Comparison of ENCODE assay signal across 24 cellular contexts in the genomic region with DNA sequence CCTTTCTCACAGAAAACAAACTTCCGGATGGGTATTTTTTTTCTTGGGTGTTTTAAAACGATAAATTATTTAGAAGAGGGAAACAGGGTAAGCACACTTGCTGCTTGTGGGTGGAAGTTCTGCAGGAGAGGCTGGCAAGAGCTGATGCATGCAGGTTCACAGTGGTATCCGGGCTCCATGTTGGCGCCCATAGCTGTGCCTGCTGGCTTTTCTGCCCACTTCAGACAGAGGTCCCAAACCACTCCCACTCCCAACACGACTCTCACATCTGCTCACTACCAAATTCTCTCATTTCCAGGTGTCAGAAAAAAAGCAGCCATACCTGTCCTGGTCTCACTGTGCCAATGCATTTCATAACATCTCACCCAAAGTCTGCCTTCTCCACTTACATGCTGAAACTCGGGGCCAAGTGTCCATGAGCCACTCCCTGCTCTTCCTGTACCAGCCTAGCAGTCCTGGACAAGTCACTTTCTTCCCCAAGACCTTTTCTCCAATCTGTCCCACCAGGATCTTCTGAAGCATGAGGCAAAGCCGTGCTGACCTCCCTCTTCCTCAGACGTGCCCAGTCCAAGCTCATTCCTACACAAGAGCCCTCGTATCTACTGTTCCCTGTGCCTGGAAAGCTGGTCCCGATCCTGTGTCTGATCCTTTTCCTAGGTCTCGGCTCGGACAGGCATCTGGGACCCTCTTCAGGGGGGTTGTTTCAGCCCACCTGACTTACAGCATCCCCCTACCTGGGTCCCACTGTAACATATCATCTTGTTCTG. TPM values are rescaled to one million over a fixed set of nuclear protein-coding genes. Genes with fewer than 3 reads are reported as not detected.
"Had no signal": no experiment of that assay in that cellular context is flagged by ENCODE, and none has a peak within 500 bp of the region (broad histone marks: within the 10 kb centered on the region; RNA-seq: fewer than 3 reads in every experiment).

No MANE protein-coding gene starts in this region.

- H3K27ac ChIP-seq: foreskin keratinocyte, right lobe of liver, thoracic aorta, VCaP had no signal

- H3K4me1 ChIP-seq: foreskin keratinocyte, right lobe of liver had no signal

- DNase-seq: activated CD4-positive, alpha-beta memory T cell treated with anti-CD3 and anti-CD28 coated beads, Interleukin-2, amount 10 ng/mL, durations not matched to agents 7 days and 5 days; activated CD4-positive, alpha-beta T cell treated with anti-CD3 and anti-CD28 coated beads, Interleukin-2, amount 10 ng/mL, durations not matched to agents 24 days and 14 days; activated effector memory CD4-positive, alpha-beta T cell treated with anti-CD3 and anti-CD28 coated beads, Interleukin-2, amount 50 U/mL, for 16 hours; activated naive CD4-positive, alpha-beta T cell treated with anti-CD3 and anti-CD28 coated beads, Interleukin-2, amount 10 ng/mL, durations not matched to agents 7 days and 5 days; activated T-cell treated with anti-CD3 and anti-CD28 coated beads, Interleukin-2, amount 50 U/mL, for 72 hours; aorta; caudate nucleus; effector memory CD4-positive, alpha-beta T cell; foreskin keratinocyte; immature natural killer cell; kidney glomerular epithelial cell; left lung; naive thymus-derived CD8-positive, alpha-beta T cell; right lobe of liver; stimulated activated CD4-positive, alpha-beta T cell treated with anti-CD3 and anti-CD28 coated beads, Interleukin-2, amount 100 ng/mL, for 24 hours; stimulated activated naive B cell treated with anti-CD40 and anti-IgM and Interleukin-4, amounts not matched to agents 10 μg/mL and 1 μg/mL and 100 μg/mL, for 72 hours had no signal

- H3K4me3 ChIP-seq: right lobe of liver, thoracic aorta had no signal

- H3K4me1 Mint-ChIP-seq: brain had no signal

- H3K27me3 ChIP-seq: right lobe of liver had no signal

- H3K4me3 Mint-ChIP-seq: activated CD4-positive, alpha-beta memory T cell treated with anti-CD3 and anti-CD28 coated beads, Interleukin-2, amount 10 ng/mL, durations not matched to agents 7 days and 5 days; activated CD4-positive, alpha-beta T cell treated with anti-CD3 and anti-CD28 coated beads, Interleukin-2, amount 10 ng/mL, durations not matched to agents 24 days and 14 days; activated naive CD4-positive, alpha-beta T cell treated with anti-CD3 and anti-CD28 coated beads, Interleukin-2, amount 10 ng/mL, durations not matched to agents 7 days and 5 days; activated T-cell treated with anti-CD3 and anti-CD28 coated beads, Interleukin-2, amount 50 U/mL, for 72 hours; brain; stimulated activated naive B cell treated with anti-CD40 and anti-IgM and Interleukin-4, amounts not matched to agents 10 μg/mL and 1 μg/mL and 100 μg/mL, for 72 hours; T-helper 1 cell treated with Interleukin-12 subunit alpha and Interleukin-12 subunit beta and Interleukin-4 antibody, amounts not matched to agents 30 μg/mL and 1 μg/mL, for 36 hours; type B pancreatic cell had no signal

- H3K36me3 ChIP-seq: left lung, right lobe of liver, thoracic aorta had no signal

- H3K9me3 ChIP-seq: left lung, right lobe of liver, thoracic aorta had no signal

- ATAC-seq: activated CD4-positive, CD25-positive, alpha-beta regulatory T cell treated with anti-CD3 and anti-CD28 coated beads, Interleukin-2, amount 50 U/mL, for 24 hours; activated T-cell treated with anti-CD3 and anti-CD28 coated beads, Interleukin-2, amount 50 U/mL, for 72 hours; foreskin keratinocyte; left lung; naive thymus-derived CD8-positive, alpha-beta T cell; stimulated activated naive B cell treated with anti-CD40 and anti-IgM and Interleukin-4, amounts not matched to agents 10 μg/mL and 1 μg/mL and 100 μg/mL, for 72 hours had no signal

- H3K27ac Mint-ChIP-seq: activated CD4-positive, alpha-beta memory T cell treated with anti-CD3 and anti-CD28 coated beads, Interleukin-2, amount 10 ng/mL, durations not matched to agents 7 days and 5 days; activated CD4-positive, alpha-beta T cell treated with anti-CD3 and anti-CD28 coated beads, Interleukin-2, amount 10 ng/mL, durations not matched to agents 24 days and 14 days; activated naive CD4-positive, alpha-beta T cell treated with anti-CD3 and anti-CD28 coated beads, Interleukin-2, amount 10 ng/mL, durations not matched to agents 7 days and 5 days; activated T-cell treated with anti-CD3 and anti-CD28 coated beads, Interleukin-2, amount 50 U/mL, for 72 hours; brain; stimulated activated naive B cell treated with anti-CD40 and anti-IgM and Interleukin-4, amounts not matched to agents 10 μg/mL and 1 μg/mL and 100 μg/mL, for 72 hours; T-helper 1 cell treated with Interleukin-12 subunit alpha and Interleukin-12 subunit beta and Interleukin-4 antibody, amounts not matched to agents 30 μg/mL and 1 μg/mL, for 36 hours; type B pancreatic cell had no signal

- H3K9me3 Mint-ChIP-seq: activated CD4-positive, alpha-beta memory T cell treated with anti-CD3 and anti-CD28 coated beads, Interleukin-2, amount 10 ng/mL, durations not matched to agents 7 days and 5 days; activated CD4-positive, alpha-beta T cell treated with anti-CD3 and anti-CD28 coated beads, Interleukin-2, amount 10 ng/mL, durations not matched to agents 24 days and 14 days; activated naive CD4-positive, alpha-beta T cell treated with anti-CD3 and anti-CD28 coated beads, Interleukin-2, amount 10 ng/mL, durations not matched to agents 7 days and 5 days; activated T-cell treated with anti-CD3 and anti-CD28 coated beads, Interleukin-2, amount 50 U/mL, for 72 hours; brain; naive thymus-derived CD8-positive, alpha-beta T cell; T-helper 1 cell treated with Interleukin-12 subunit alpha and Interleukin-12 subunit beta and Interleukin-4 antibody, amounts not matched to agents 30 μg/mL and 1 μg/mL, for 36 hours had no signal

- H3K36me3 Mint-ChIP-seq: activated naive CD4-positive, alpha-beta T cell treated with anti-CD3 and anti-CD28 coated beads, Interleukin-2, amount 10 ng/mL, durations not matched to agents 7 days and 5 days; brain; naive thymus-derived CD8-positive, alpha-beta T cell; stimulated activated naive B cell treated with anti-CD40 and anti-IgM and Interleukin-4, amounts not matched to agents 10 μg/mL and 1 μg/mL and 100 μg/mL, for 72 hours; type B pancreatic cell had no signal

RNA-seq across cellular contexts. Expression of gene CD300LF, which starts 1.5 kb away (rescaled TPM):
- total RNA-seq: activated CD4-positive, alpha-beta memory T cell treated with anti-CD3 and anti-CD28 coated beads, Interleukin-2, amount 10 ng/mL, durations not matched to agents 7 days and 5 days; activated CD4-positive, alpha-beta T cell treated with anti-CD3 and anti-CD28 coated beads, Interleukin-2, amount 10 ng/mL, durations not matched to agents 24 days and 14 days; activated T-cell treated with anti-CD3 and anti-CD28 coated beads, Interleukin-2, amount 50 U/mL, for 72 hours; dermis microvascular lymphatic vessel endothelial cell; foreskin keratinocyte; lung microvascular endothelial cell had no signal
- polyA plus RNA-seq: foreskin keratinocyte; naive thymus-derived CD8-positive, alpha-beta T cell had no signal

RNA-seq across cellular contexts. Expression of gene RAB37, which starts 25.8 kb away (rescaled TPM):
- total RNA-seq: foreskin keratinocyte had no signal
- polyA plus RNA-seq: foreskin keratinocyte had no signal
